In the genomic region with DNA sequence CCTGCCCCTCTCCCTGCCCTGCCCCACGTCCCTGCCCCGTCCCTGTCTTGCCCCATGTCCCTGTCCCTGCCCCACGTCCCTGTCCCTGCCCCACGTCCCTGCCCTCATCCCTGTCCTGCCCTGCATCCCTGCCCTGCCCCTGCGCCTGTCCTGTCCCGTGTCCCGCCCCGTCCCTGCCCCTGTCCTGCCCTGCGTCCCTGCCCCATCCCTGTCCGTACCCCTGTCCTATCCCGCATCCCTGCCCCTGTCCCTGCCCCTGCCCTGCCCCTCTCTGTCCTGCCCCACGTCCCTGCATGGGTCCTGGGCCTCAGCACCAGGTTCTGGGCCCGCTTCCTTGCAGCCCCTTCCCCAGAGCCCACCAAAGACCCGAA, we compare ENCODE assay signal across 6 cellular contexts. TPM values are rescaled to one million over a fixed set of nuclear protein-coding genes. Genes with fewer than 3 reads are reported as not detected.
DNase-seq lines count a peak whose midpoint lies in the region; ATAC-seq, FAIRE-seq and TF ChIP-seq lines count a peak whose summit lies in the region.
"Not testable (repeated sequence)": the region's sequence is repeated elsewhere in the genome, so short reads cannot be mapped to it uniquely, and the experiment has no call there.

No MANE protein-coding gene starts in this region.

- not testable (repeated sequence) for TF ChIP-seq POLR2A in GM12878 (IDR thresholded peaks at IDR 0.05; ENCODE audit: low read depth, low read length); upper lobe of left lung (IDR thresholded peaks at IDR 0.05)

- RAD21 ChIA-PET in GM12878 (lab: Charles Lee; ENCODE audit: unreplicated experiment) = not testable (repeated sequence)

- not testable (repeated sequence) for H3K27me3 Mint-ChIP-seq in stimulated activated memory B cell treated with anti-CD40 and anti-IgM and Interleukin-4, amounts not matched to agents 10 μg/mL and 1 μg/mL and 100 μg/mL, for 72 hours

- TF ChIP-seq CTCF in GM12878 (IDR thresholded peaks at IDR 0.05 in 2 of 3, conservative IDR thresholded peaks at IDR 0.05 in 1 of 3; ENCODE audit: control insufficient read depth in 2 of 3, extremely low read depth in 1 of 3, insufficient read depth in 1 of 3, low read depth in 3 of 3, low read length in 3 of 3); mucosa of descending colon (IDR thresholded peaks at IDR 0.05); upper lobe of left lung (IDR thresholded peaks at IDR 0.05): not testable (repeated sequence)

- H2AFZ ChIP-seq in GM12878 (ENCODE audit: control insufficient read depth, low read depth, low read length) = not testable (repeated sequence)

- not testable (repeated sequence) for H3K9me3 Mint-ChIP-seq in stimulated activated memory B cell treated with anti-CD40 and anti-IgM and Interleukin-4, amounts not matched to agents 10 μg/mL and 1 μg/mL and 100 μg/mL, for 72 hours

- H3K27me3 ChIP-seq in GM12878 (replicated peaks in 1 of 2; ENCODE audit: control insufficient read depth in 2 of 2, insufficient read depth in 2 of 2, low read length in 1 of 2); upper lobe of left lung: not testable (repeated sequence)

- H3K4me3 ChIP-seq in GM12878, mucosa of descending colon, upper lobe of left lung: not testable (repeated sequence)

- H3K4me1 Mint-ChIP-seq in stimulated activated memory B cell treated with anti-CD40 and anti-IgM and Interleukin-4, amounts not matched to agents 10 μg/mL and 1 μg/mL and 100 μg/mL, for 72 hours = not testable (repeated sequence)

- H4K20me1 ChIP-seq in GM12878 (ENCODE audit: control insufficient read depth, insufficient read depth) = not testable (repeated sequence)

- ATAC-seq in GM12878 (peak; percentile 2), Right ventricle myocardium superior (ENCODE audit: poor library complexity) (peak; percentile 25), left ventricle myocardium superior (peak; percentile 40), mucosa of descending colon (peak; percentile 50), upper lobe of left lung (ENCODE audit: low FRiP score in 2 of 2) (peak; percentile 40 to 47)
- peak; percentile 5 for ATAC-seq in stimulated activated memory B cell treated with anti-CD40 and anti-IgM and Interleukin-4, amounts not matched to agents 10 μg/mL and 1 μg/mL and 100 μg/mL, for 72 hours

- H3K79me2 ChIP-seq in GM12878 (ENCODE audit: control insufficient read depth, insufficient read depth, low read length) = not testable (repeated sequence)

- not testable (repeated sequence) for H3K4me3 Mint-ChIP-seq in stimulated activated memory B cell treated with anti-CD40 and anti-IgM and Interleukin-4, amounts not matched to agents 10 μg/mL and 1 μg/mL and 100 μg/mL, for 72 hours

- no CpG with 5 or more reads among the region's 14 CpGs for WGBS in GM12878 (ENCODE audit: insufficient coverage, insufficient replicate concordance, low lambda C conversion rate, missing lambda C conversion rate)
- no CpG with 5 or more reads among the region's 14 CpGs for WGBS in upper lobe of left lung, 2 donors

- not testable (repeated sequence) for BruUV-seq in GM12878 (replicated peaks; lab: Mats Ljungman, UMichigan)

- not testable (repeated sequence) for H3K36me3 Mint-ChIP-seq in stimulated activated memory B cell treated with anti-CD40 and anti-IgM and Interleukin-4, amounts not matched to agents 10 μg/mL and 1 μg/mL and 100 μg/mL, for 72 hours

- CTCF ChIA-PET in GM12878 (lab: Yijun Ruan, JAX) = not testable (repeated sequence)

- H3K27ac ChIP-seq in GM12878 (ENCODE audit: control insufficient read depth, insufficient read depth); upper lobe of left lung: not testable (repeated sequence)

- not testable (repeated sequence) for H3K36me3 ChIP-seq in GM12878 (ENCODE audit: control insufficient read depth in 2 of 2, insufficient read depth in 2 of 2, low read length in 1 of 2); mucosa of descending colon (ENCODE audit: low read depth); upper lobe of left lung

- SMC1A ChIA-PET in GM12878 (lab: Charles Lee; ENCODE audit: uncharacterized antibody, unreplicated experiment) = not testable (repeated sequence)

- in situ Hi-C loops in GM12878 (cut with MboI) = not testable (repeated sequence)

- not testable (repeated sequence) for H3K27ac Mint-ChIP-seq in stimulated activated memory B cell treated with anti-CD40 and anti-IgM and Interleukin-4, amounts not matched to agents 10 μg/mL and 1 μg/mL and 100 μg/mL, for 72 hours

- intact Hi-C loops in GM12878 (cut with micrococcal nuclease; ENCODE audit: unreplicated experiment); Right ventricle myocardium superior (cut with DNase I); left ventricle myocardium superior (cut with micrococcal nuclease); mucosa of descending colon (cut with DNase I, micrococcal nuclease): not testable (repeated sequence)

- not testable (repeated sequence) for FAIRE-seq in GM12878 (lab: Jason Lieb, UNC)

- TF ChIP-seq RAD21 in GM12878 (IDR thresholded peaks at IDR 0.05; ENCODE audit: insufficient read depth, low read depth, low read length) = not testable (repeated sequence)

- DNase-seq in GM12878 (ENCODE audit: low read depth, low spot score); Right ventricle myocardium superior; left ventricle myocardium superior; mucosa of descending colon; upper lobe of left lung: not testable (repeated sequence)

- POLR2A ChIA-PET in GM12878 (lab: Charles Lee) = not testable (repeated sequence)

- not testable (repeated sequence) for H3K9me3 ChIP-seq in GM12878 (replicated peaks; ENCODE audit: control insufficient read depth, insufficient read depth, low read length); mucosa of descending colon; upper lobe of left lung

- not testable (repeated sequence) for H3K9ac ChIP-seq in GM12878 (ENCODE audit: control insufficient read depth, insufficient read depth, low read length)

- TF ChIP-seq EP300 in GM12878 (IDR thresholded peaks at IDR 0.05; ENCODE audit: borderline replicate concordance in 1 of 2, control insufficient read depth in 1 of 2, low read depth in 2 of 2, low read length in 2 of 2); upper lobe of left lung (IDR thresholded peaks at IDR 0.05): not testable (repeated sequence)

- not testable (repeated sequence) for H3K4me2 ChIP-seq in GM12878 (ENCODE audit: control insufficient read depth, insufficient read depth)

- H3K4me1 ChIP-seq in GM12878 (ENCODE audit: control insufficient read depth, insufficient read depth, low read length); mucosa of descending colon (ENCODE audit: low read depth); upper lobe of left lung: not testable (repeated sequence)

RNA-seq across cellular contexts. Expression of a gene that starts 26.8 kb away (rescaled TPM):
- total RNA-seq in GM12878 (2013; cell fraction: nucleolus; rRNA removed) = 64.9 and 65.2 TPM in 2 replicates
- total RNA-seq in GM12878 (2014; rRNA removed) (9.0 and 12.2 TPM in 2 replicates), GM12878 (2014; rRNA removed; fragmentation: Illumina TruSeq; extraction: Trizol) (6.0 and 8.4 TPM in 2 replicates), GM12878 (2021) (13.5 and 20.7 TPM in 2 replicates), Right ventricle myocardium superior (146 TPM), left ventricle myocardium superior (141 TPM), mucosa of descending colon (10 to 100 TPM in 2 of 3 donors, 1 to 10 TPM in 1; 7.1 to 12.2 (median 10.3) TPM), upper lobe of left lung (10 to 100 TPM in 3 of 6 donors, 1 to 10 TPM in 3; 4.9 to 51.7 (median 10.2) TPM)
- polyA plus RNA-seq in GM12878 (2011; ENCODE audit: low read depth) = 9.3 TPM
- polyA plus RNA-seq in GM12878 (2011; rRNA removed) (9.7 and 19.4 TPM in 2 replicates), GM12878 (2014; fragmentation: Illumina TruSeq; extraction: Trizol) (4.8 and 10.0 TPM in 2 replicates), GM12878 (2014; fragmentation: Nextera tagmentation; extraction: Ambion mirVana) (1 to 10 TPM; 1.5 to 2.1 TPM), GM12878 (2014; rRNA removed) (15.2 and 15.3 TPM in 2 replicates), GM12878 (2016; fragmentation: Nextera tagmentation; extraction: Ambion mirVana) (10 to 100 TPM; 12.9 to 16.7 TPM)
- polyA plus RNA-seq in GM12878 (2011; cell fraction: cytosol; rRNA removed) = 26.0 and 27.9 TPM in 2 replicates
- polyA plus RNA-seq in GM12878 (2011; cell fraction: nucleus; rRNA removed) = 75.7 TPM in 2 replicates
- polyA plus RNA-seq in GM12878 (2012) = 14.9 and 17.7 TPM in 2 replicates
- 25.5 and 25.6 TPM in 2 replicates for polyA minus RNA-seq in GM12878 (2011; rRNA and poly(A)+ RNA removed)
- 6.0 TPM in 2 replicates for polyA minus RNA-seq in GM12878 (2011; cell fraction: cytosol; rRNA and poly(A)+ RNA removed)
- 15.0 and 28.5 TPM in 2 replicates for polyA minus RNA-seq in GM12878 (2011; cell fraction: nucleus; rRNA and poly(A)+ RNA removed)

RNA-seq across cellular contexts. Expression of a gene that starts 53.1 kb away (rescaled TPM):
- 13.6 and 16.5 TPM in 2 replicates for total RNA-seq in GM12878 (2013; cell fraction: nucleolus; rRNA removed)
- total RNA-seq in GM12878 (2014; rRNA removed) = 8.6 and 9.4 TPM in 2 replicates
- 0.72 and 1.2 TPM in 2 replicates for total RNA-seq in GM12878 (2014; rRNA removed; fragmentation: Illumina TruSeq; extraction: Trizol)
- 2.5 and 2.8 TPM in 2 replicates for total RNA-seq in GM12878 (2021)
- 1.8 TPM for polyA plus RNA-seq in GM12878 (2011; ENCODE audit: low read depth)
- polyA plus RNA-seq in GM12878 (2011; rRNA removed) = 2.6 and 5.2 TPM in 2 replicates
- 3.2 and 3.4 TPM in 2 replicates for polyA plus RNA-seq in GM12878 (2011; cell fraction: cytosol; rRNA removed)
- polyA plus RNA-seq in GM12878 (2011; cell fraction: nucleus; rRNA removed) = 14.6 and 18.6 TPM in 2 replicates
- 2.5 and 4.8 TPM in 2 replicates for polyA plus RNA-seq in GM12878 (2012)
- 2.1 TPM in 2 replicates for polyA plus RNA-seq in GM12878 (2014; fragmentation: Illumina TruSeq; extraction: Trizol)
- under 1 TPM; 0.03 to 0.09 TPM for polyA plus RNA-seq in GM12878 (2014; fragmentation: Nextera tagmentation; extraction: Ambion mirVana)
- polyA plus RNA-seq in GM12878 (2014; rRNA removed) = 4.2 and 5.5 TPM in 2 replicates
- 1 to 10 TPM; 1.8 to 1.9 TPM for polyA plus RNA-seq in GM12878 (2016; fragmentation: Nextera tagmentation; extraction: Ambion mirVana)
- 0.59 and 2.9 TPM in 2 replicates for polyA minus RNA-seq in GM12878 (2011; rRNA and poly(A)+ RNA removed)
- polyA minus RNA-seq in GM12878 (2011; cell fraction: cytosol; rRNA and poly(A)+ RNA removed) = 0.73 and 1.6 TPM in 2 replicates
- 8.2 and 13.1 TPM in 2 replicates for polyA minus RNA-seq in GM12878 (2011; cell fraction: nucleus; rRNA and poly(A)+ RNA removed)
- total RNA-seq in Right ventricle myocardium superior = 8.6 TPM
- total RNA-seq in left ventricle myocardium superior = 8.7 TPM
- total RNA-seq in mucosa of descending colon = 10 to 100 TPM in 1 of 3 donors, 1 to 10 TPM in 2; 3.0 to 10.4 (median 4.5) TPM
- 10 to 100 TPM in 2 of 6 donors, 1 to 10 TPM in 4; 2.0 to 15.7 (median 3.1) TPM for total RNA-seq in upper lobe of left lung
